In genomic region chr19:51794865-51795490, GRCh38 we compare ENCODE assay signal across 3 cellular contexts.
TF ChIP-seq lines count a peak whose summit lies in the region.

TSS of gene FPR3 (plus strand) at chr19:51795157. CDS start at chr19:51823749, 28,592 bp downstream.

TF ChIP-seq in HepG2, 621 proteins besides CTCF, POLR2A, EP300 and RAD21 (continues in another document):
- TF ChIP-seq ZNF720 (CRISPR knock-in tag; IDR thresholded peaks at IDR 0.05) (no peak), ZNF800 (CRISPR knock-in tag; IDR thresholded peaks at IDR 0.05) (no peak), MLX (CRISPR knock-in tag; IDR thresholded peaks at IDR 0.05) (no peak), YEATS4 (CRISPR knock-in tag; IDR thresholded peaks at IDR 0.05; ENCODE audit: borderline replicate concordance) (no peak), REL (CRISPR knock-in tag; conservative IDR thresholded peaks at IDR 0.05) (no peak), ZNF572 (CRISPR knock-in tag; IDR thresholded peaks at IDR 0.05) (no peak), ZKSCAN5 (CRISPR knock-in tag; IDR thresholded peaks at IDR 0.05) (no peak), KLF13 (CRISPR knock-in tag; IDR thresholded peaks at IDR 0.05) (no peak), NR2F1 (CRISPR knock-in tag; IDR thresholded peaks at IDR 0.05) (no peak), TFDP2 (CRISPR knock-in tag; IDR thresholded peaks at IDR 0.05) (no peak), HMG20B (CRISPR knock-in tag; conservative IDR thresholded peaks at IDR 0.05) (no peak), ZBTB4 (CRISPR knock-in tag; IDR thresholded peaks at IDR 0.05; ENCODE audit: borderline replicate concordance) (no peak), ARID2 (CRISPR knock-in tag; IDR thresholded peaks at IDR 0.05; ENCODE audit: borderline replicate concordance) (no peak)

TF ChIP-seq in K562, 482 proteins besides CTCF, POLR2A, EP300 and RAD21:
- no peak for TF ChIP-seq E2F8 (IDR thresholded peaks at IDR 0.05; ENCODE audit: low read depth, partially characterized antibody)
- TF ChIP-seq RCOR1 (IDR thresholded peaks at IDR 0.05; ENCODE audit: borderline replicate concordance in 1 of 2, low read depth in 2 of 2, low read length in 2 of 2) = 0 out of 4 replicates have a peak, but pooled peaks of 1 of the 2 experiments have one; percentile 8
- no peak for TF ChIP-seq PBX2 (CRISPR knock-in tag; IDR thresholded peaks at IDR 0.05; ENCODE audit: low read depth)
- peak; percentile 24; the same call in 1 of the 2 replicates for TF ChIP-seq PBX2 (tag; conservative IDR thresholded peaks at IDR 0.05; ENCODE audit: low read depth)
- no peak for TF ChIP-seq KLF1 (tag; IDR thresholded peaks at IDR 0.05)
- peak; percentile 38; the same call in 1 of the 2 replicates for TF ChIP-seq PKNOX1 (IDR thresholded peaks at IDR 0.05)
- TF ChIP-seq PRMT5 (CRISPR knock-in tag; IDR thresholded peaks at IDR 0.05) = no peak
- 0 out of 2 replicates have a peak, but pooled peaks have one; percentile 49 for TF ChIP-seq ZNF592 (IDR thresholded peaks at IDR 0.05)
- 0 out of 2 replicates have a peak, but pooled peaks have one; percentile 18 for TF ChIP-seq ZNF766 (CRISPR knock-in tag; conservative IDR thresholded peaks at IDR 0.05)
- peak; percentile 60 for TF ChIP-seq MEIS2 (IDR thresholded peaks at IDR 0.05; ENCODE audit: partially characterized antibody)
- peak in 1 of 2 experiments; percentile 21; a peak in 1 of 4 replicates for TF ChIP-seq KDM1A (IDR thresholded peaks at IDR 0.05)

TF ChIP-seq in WTC11, 78 proteins besides CTCF, POLR2A, EP300 and RAD21:
- no peak for TF ChIP-seq ZNF263 (CRISPR knock-in tag; IDR thresholded peaks at IDR 0.05; ENCODE audit: low read depth)
- no peak for TF ChIP-seq SOX15 (CRISPR knock-in tag; IDR thresholded peaks at IDR 0.05)
- no peak for TF ChIP-seq E2F5 (CRISPR knock-in tag; IDR thresholded peaks at IDR 0.05)
- no peak for TF ChIP-seq ZNF416 (CRISPR knock-in tag; IDR thresholded peaks at IDR 0.05)
- no peak for TF ChIP-seq ZBTB21 (CRISPR knock-in tag; IDR thresholded peaks at IDR 0.05; ENCODE audit: borderline replicate concordance)
